Comparison of ENCODE assay signal across 8 cellular contexts in the genomic region with DNA sequence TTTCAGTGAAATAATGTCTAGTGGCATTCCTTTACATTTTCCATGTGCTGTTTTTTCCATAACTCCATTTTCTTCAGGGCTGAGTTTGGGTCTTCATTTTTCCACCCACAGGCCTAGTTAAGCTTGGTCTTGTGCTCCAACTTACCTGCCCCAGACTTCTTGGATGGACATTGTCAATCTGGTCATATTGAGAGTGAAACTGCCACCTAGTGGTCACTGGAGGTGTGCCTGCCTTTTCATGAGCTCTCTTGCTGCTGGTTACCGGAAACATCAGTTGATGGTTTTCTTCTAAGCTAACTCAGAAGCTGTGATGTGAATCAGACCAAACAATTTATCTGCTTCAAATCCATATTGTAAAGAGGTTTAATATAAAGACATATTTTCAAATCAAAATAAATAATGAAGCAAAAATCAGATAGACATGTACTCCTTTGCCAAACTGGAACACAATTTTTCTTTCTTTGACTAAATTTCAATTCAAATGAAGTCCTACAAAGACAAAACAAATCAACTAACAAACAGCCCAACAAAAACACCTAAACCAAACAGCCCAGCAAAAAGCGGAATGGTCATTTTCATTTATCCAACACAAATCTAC.
A peak's percentile ranks its signal among the peaks of the same experiment; 100 is the strongest.
DNase-seq lines count a peak whose midpoint lies in the region; ATAC-seq, FAIRE-seq and TF ChIP-seq lines count a peak whose summit lies in the region.

No MANE protein-coding gene starts in this region.

- H3K36me3 Mint-ChIP-seq in activated T-cell treated with anti-CD3 and anti-CD28 coated beads, Interleukin-2, amount 50 U/mL, for 24 hours (ENCODE audit: low read depth) = no peaks in the 10 kb centered on the region

- H3K36me3 ChIP-seq in BJ (ENCODE audit: control insufficient read depth, insufficient read depth, low read length) = no peaks in the 10 kb centered on the region
- no peaks in the 10 kb centered on the region for H3K36me3 ChIP-seq in OCI-LY3 (replicated peaks; ENCODE audit: low read depth, low read length)
- no peaks in the 10 kb centered on the region for H3K36me3 ChIP-seq in neutrophil

- peak overlapping the region; percentile 33 for H3K4me2 ChIP-seq in OCI-LY3 (ENCODE audit: low read length)

- H3K79me2 ChIP-seq in OCI-LY3 (ENCODE audit: low read length) = no peaks in the 10 kb centered on the region

- H3K4me1 Mint-ChIP-seq in activated T-cell treated with anti-CD3 and anti-CD28 coated beads, Interleukin-2, amount 50 U/mL, for 24 hours (ENCODE audit: low read depth) = peaks cover 59% of the 10 kb centered on the region

- no peaks in the 10 kb centered on the region for H3K27me3 Mint-ChIP-seq in activated T-cell treated with anti-CD3 and anti-CD28 coated beads, Interleukin-2, amount 50 U/mL, for 24 hours

- CTCF ChIA-PET in BJ (lab: Yijun Ruan, JAX) = interaction anchor here (0.6 to 6.2 kb wide), 28 partner anchors 8 to 811 kb away, joined by 3 to 61 read pairs (median 4); a partner anchor contains a TSS

- POLR2A ChIA-PET in BJ (lab: Charles Lee) = interaction anchor here (0.6 kb wide), 1 partner anchor 766 kb away, joined by 6 read pairs; no protein-coding TSS in a partner anchor

- H3K4me3 ChIP-seq in BJ (ENCODE audit: low read depth, low read length) (no peak overlapping the region), OCI-LY3 (ENCODE audit: low read length) (no peak overlapping the region), fibroblast of mammary gland (ENCODE audit: control insufficient read depth, low read depth, low read length) (no peak overlapping the region), neutrophil (ENCODE audit: low read depth in 1 of 2, low read length in 1 of 2) (no peak overlapping the region)

- DNase-seq in BJ (ENCODE audit: low read depth) (no peak), fibroblast of mammary gland (ENCODE audit: low read depth) (peak; percentile 68), urothelium cell line (ENCODE audit: low spot score) (peak; percentile 74)
- peak; percentile 67 for DNase-seq in activated T-cell treated with anti-CD3 and anti-CD28 coated beads, Interleukin-2, amount 50 U/mL, for 24 hours

- ATAC-seq in GM18868 (IDR thresholded peaks at IDR 0.05; ENCODE audit: unreplicated experiment) (peak; percentile 63), HG03460 (IDR thresholded peaks at IDR 0.05; ENCODE audit: unreplicated experiment) (peak; percentile 63)

- H2AFZ ChIP-seq in OCI-LY3 (ENCODE audit: low read depth, low read length) = peak overlapping the region; percentile 56

- H3K9ac ChIP-seq in OCI-LY3 (ENCODE audit: low read length) = peak overlapping the region; percentile 16; the same call in 1 of the 2 replicates

- peak; percentile 90 for TF ChIP-seq CTCF in BJ (IDR thresholded peaks at IDR 0.05; ENCODE audit: insufficient read depth, low read depth, low read length)
- peak; percentile 97 for TF ChIP-seq CTCF in OCI-LY3 (IDR thresholded peaks at IDR 0.05; ENCODE audit: low read depth, low read length)
- peak; percentile 96 for TF ChIP-seq CTCF in fibroblast of mammary gland (conservative IDR thresholded peaks at IDR 0.05; ENCODE audit: control insufficient read depth, insufficient read depth, low read depth, low read length)
- peak; percentile 51 for TF ChIP-seq CTCF in neutrophil (IDR thresholded peaks at IDR 0.05)

- no peak for FAIRE-seq in urothelium cell line (lab: Jason Lieb, UNC)

- no peak overlapping the region for H3K4me3 Mint-ChIP-seq in activated T-cell treated with anti-CD3 and anti-CD28 coated beads, Interleukin-2, amount 50 U/mL, for 24 hours

- H3K9me3 ChIP-seq in OCI-LY3 (ENCODE audit: insufficient read depth, low read length) (no peaks in the 10 kb centered on the region), neutrophil (no peaks in the 10 kb centered on the region)

- H3K4me1 ChIP-seq in OCI-LY3 (ENCODE audit: low read length) (peaks cover 58% of the 10 kb centered on the region), neutrophil (ENCODE audit: control insufficient read depth in 1 of 2, insufficient read depth in 1 of 2, low read depth in 1 of 2, low read length in 1 of 2) (no peaks in the 10 kb centered on the region)

- peak overlapping the region; percentile 80 for H3K27ac Mint-ChIP-seq in activated T-cell treated with anti-CD3 and anti-CD28 coated beads, Interleukin-2, amount 50 U/mL, for 24 hours

- H3K9me3 Mint-ChIP-seq in activated T-cell treated with anti-CD3 and anti-CD28 coated beads, Interleukin-2, amount 50 U/mL, for 24 hours = no peaks in the 10 kb centered on the region

- H3K27ac ChIP-seq in OCI-LY3 (ENCODE audit: low read length) (peak overlapping the region; percentile 92; the same call in 1 of the 2 replicates), neutrophil (no peak overlapping the region)

- H4K20me1 ChIP-seq in OCI-LY3 (ENCODE audit: insufficient read depth, low read length) = no peaks in the 10 kb centered on the region

- H3K27me3 ChIP-seq in BJ (ENCODE audit: control insufficient read depth, insufficient read depth, low read length) (no peaks in the 10 kb centered on the region), OCI-LY3 (ENCODE audit: low read depth, low read length) (no peaks in the 10 kb centered on the region), neutrophil (no peaks in the 10 kb centered on the region)
